8 cellular contexts compared by ENCODE assay signal in the genomic region with DNA sequence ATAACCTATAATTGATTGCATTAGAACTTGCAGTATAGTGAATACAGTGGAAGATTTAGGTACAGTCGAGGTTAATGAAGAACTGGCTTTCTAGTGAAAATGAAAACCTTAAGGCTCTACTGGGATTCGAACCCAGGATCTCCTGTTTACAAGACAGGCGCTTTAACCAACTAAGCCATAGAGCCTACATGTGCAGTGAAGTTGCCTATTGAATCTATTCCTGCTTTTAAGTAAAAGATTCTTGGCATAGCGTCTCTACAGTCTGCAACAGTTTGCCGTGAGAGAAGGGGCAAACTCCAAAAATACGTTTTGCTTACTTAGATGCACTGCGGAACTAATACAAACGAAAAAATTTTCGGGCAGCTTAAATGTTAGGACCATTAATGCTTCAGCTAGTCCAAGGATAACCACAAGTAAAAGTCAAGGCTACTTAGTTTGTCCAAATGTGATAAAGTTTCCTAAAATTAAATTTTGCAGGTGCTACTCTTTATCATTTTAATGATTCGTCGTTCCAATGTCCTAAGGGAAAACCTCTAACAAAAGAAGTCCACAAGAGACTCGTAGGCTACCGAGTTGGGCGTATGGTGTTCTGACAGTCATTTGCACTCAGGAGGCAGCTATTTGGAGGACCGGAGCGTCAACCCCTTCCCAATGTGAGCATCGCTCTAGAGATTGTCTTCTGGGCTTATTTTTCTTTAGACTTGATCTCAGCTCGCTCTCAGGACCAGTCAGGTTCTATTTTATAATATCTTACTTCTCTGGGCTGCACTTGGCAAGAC. TPM values are rescaled to one million over a fixed set of nuclear protein-coding genes. Genes with fewer than 3 reads are reported as not detected.
A peak's percentile ranks its signal among the peaks of the same experiment; 100 is the strongest.
DNase-seq lines count a peak whose midpoint lies in the region; ATAC-seq and TF ChIP-seq lines count a peak whose summit lies in the region.

No MANE protein-coding gene starts in this region.

- H3K27me3 Mint-ChIP-seq in brain, result peaks cover 53% of the 10 kb centered on the region

- no peak for ATAC-seq in GM18498 (IDR thresholded peaks at IDR 0.05; ENCODE audit: unreplicated experiment)

- peak overlapping the region; percentile 64 for H3K4me3 ChIP-seq in HEK293 (ENCODE audit: low read depth, low read length)
- peak overlapping the region; percentile 62 for H3K4me3 ChIP-seq in mesodermal cell (ENCODE audit: extremely low read depth, insufficient read depth, low read length, poor library complexity, severe bottlenecking)

- no peak for TF ChIP-seq CTCF in HEK293 (tag by site-specific recombination; IDR thresholded peaks at IDR 0.05)
- TF ChIP-seq CTCF in brain (conservative IDR thresholded peaks at IDR 0.05), result no peak

- H3K27ac Mint-ChIP-seq in brain, result peak overlapping the region in 1 of 5 experiments; percentile 5

- no peaks in the 10 kb centered on the region for H3K36me3 ChIP-seq in HEK293 (ENCODE audit: control insufficient read depth in 2 of 2, insufficient read depth in 1 of 2, low read length in 2 of 2)
- no peaks in the 10 kb centered on the region for H3K36me3 ChIP-seq in mesodermal cell (ENCODE audit: control insufficient read depth, insufficient read depth, low read length)

- DNase-seq in EH (ENCODE audit: low read depth), result peak; percentile 86
- peak; percentile 71 for DNase-seq in NCI-H748 treated with DMSO at 0.1 percent for 48 hours (lab: John Stamatoyannopoulos, UW)
- DNase-seq in stimulated activated naive CD4-positive, alpha-beta T cell treated with Interleukin-2 at 50 U/mL for 16 hours (lab: John Stamatoyannopoulos, UW), result no peak
- no peak for DNase-seq in activated CD4-positive, alpha-beta T cell treated with anti-CD3 and anti-CD28 coated beads for 4 hours

- no peaks in the 10 kb centered on the region for H3K36me3 Mint-ChIP-seq in brain

- peak overlapping the region; percentile 81 to 92 (median 85) for H3K4me3 Mint-ChIP-seq in brain

- H3K27ac ChIP-seq in HEK293 (ENCODE audit: extremely low read depth, low read depth, low read length) (no peak overlapping the region), mesodermal cell (ENCODE audit: low read depth, low read length, severe bottlenecking) (no peak overlapping the region)

- WGBS in mesodermal cell (ENCODE audit: insufficient coverage in 2 of 2), 2 experiments, result 0% methylated on average over 14 of the region's 18 CpGs

- peaks cover 15% of the 10 kb centered on the region for H3K4me1 Mint-ChIP-seq in brain

- POLR2A ChIA-PET in HEK293 (lab: Yijun Ruan, JAX), result interaction anchor here (0.5 to 1.8 kb wide), 8 partner anchors 14 to 161 kb away, joined by 3 to 7 read pairs (median 4); partner anchors contain the start of gene ZSCAN23

- peaks cover 0 to 9% (median 2%) of the 10 kb centered on the region in 5 experiments for H3K9me3 Mint-ChIP-seq in brain

- H3K9me3 ChIP-seq in HEK293 (ENCODE audit: control insufficient read depth, insufficient read depth, low read depth, low read length) (no peaks in the 10 kb centered on the region), mesodermal cell (ENCODE audit: control insufficient read depth, low read length) (no peaks in the 10 kb centered on the region)

- CTCF ChIA-PET in HEK293 (lab: Yijun Ruan, JAX), result interaction anchor here (0.6 to 1.6 kb wide), 6 partner anchors 57 to 702 kb away, joined by 3 to 4 read pairs (median 4); no protein-coding TSS in a partner anchor

- H3K4me1 ChIP-seq in HEK293 (ENCODE audit: control insufficient read depth, insufficient read depth, low read length) (no peaks in the 10 kb centered on the region), mesodermal cell (ENCODE audit: control insufficient read depth, insufficient read depth, low read length, poor library complexity, severe bottlenecking) (no peaks in the 10 kb centered on the region)

TF ChIP-seq in HEK293, 187 proteins besides CTCF, POLR2A, EP300 and RAD21 (continues in another document):
- peak; percentile 46; the same call in 1 of the 2 replicates for TF ChIP-seq ZNF76 (tag by site-specific recombination; IDR thresholded peaks at IDR 0.05; ENCODE audit: borderline replicate concordance, low read depth)
- 0 out of 2 replicates have a peak, but pooled peaks have one; percentile 9 for TF ChIP-seq ZNF221 (tag by site-specific recombination; IDR thresholded peaks at IDR 0.05; ENCODE audit: borderline replicate concordance)
- peak; percentile 29; the same call in 1 of the 2 replicates for TF ChIP-seq PRDM1 (tag by site-specific recombination; IDR thresholded peaks at IDR 0.05)
- no peak for TF ChIP-seq ZNF292 (tag by site-specific recombination; IDR thresholded peaks at IDR 0.05; ENCODE audit: borderline replicate concordance, low read depth)
- no peak for TF ChIP-seq ZNF48 (tag by site-specific recombination; IDR thresholded peaks at IDR 0.05)
- 0 out of 2 replicates have a peak, but pooled peaks have one; percentile 5 for TF ChIP-seq ZNF596 (tag by site-specific recombination; IDR thresholded peaks at IDR 0.05)
- no peak for TF ChIP-seq KLF7 (tag by site-specific recombination; IDR thresholded peaks at IDR 0.05; ENCODE audit: borderline replicate concordance)
- TF ChIP-seq, protein P1, sequence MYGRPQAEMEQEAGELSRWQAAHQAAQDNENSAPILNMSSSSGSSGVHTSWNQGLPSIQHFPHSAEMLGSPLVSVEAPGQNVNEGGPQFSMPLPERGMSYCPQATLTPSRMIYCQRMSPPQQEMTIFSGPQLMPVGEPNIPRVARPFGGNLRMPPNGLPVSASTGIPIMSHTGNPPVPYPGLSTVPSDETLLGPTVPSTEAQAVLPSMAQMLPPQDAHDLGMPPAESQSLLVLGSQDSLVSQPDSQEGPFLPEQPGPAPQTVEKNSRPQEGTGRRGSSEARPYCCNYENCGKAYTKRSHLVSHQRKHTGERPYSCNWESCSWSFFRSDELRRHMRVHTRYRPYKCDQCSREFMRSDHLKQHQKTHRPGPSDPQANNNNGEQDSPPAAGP (tag by site-specific recombination; IDR thresholded peaks at IDR 0.05), result 0 out of 2 replicates have a peak, but pooled peaks have one; percentile 29
- peak; percentile 89 for TF ChIP-seq ZNF335 (tag by site-specific recombination; conservative IDR thresholded peaks at IDR 0.05)
- peak; percentile 54; the same call in 1 of the 2 replicates for TF ChIP-seq ZNF513 (tag by site-specific recombination; IDR thresholded peaks at IDR 0.05)
- TF ChIP-seq ZNF843 (tag by site-specific recombination; IDR thresholded peaks at IDR 0.05), result peak; percentile 31; the same call in 1 of the 2 replicates
- no peak for TF ChIP-seq ZNF423 (tag by site-specific recombination; IDR thresholded peaks at IDR 0.05)
- TF ChIP-seq ZNF391 (tag by site-specific recombination; IDR thresholded peaks at IDR 0.05; ENCODE audit: borderline replicate concordance, low read depth), result peak; percentile 73; the same call in 1 of the 2 replicates

RNA-seq across cellular contexts. Expression of gene ZSCAN23, which starts 31.3 kb away (rescaled TPM):
- polyA plus RNA-seq in brain (ENCODE audit: insufficient read depth, low read depth, low replicate concordance), result 2.4 TPM
- polyA plus RNA-seq in mesodermal cell (2013, experiment 1 of 2), result 3.5 TPM
- polyA plus RNA-seq in mesodermal cell (2013, experiment 2 of 2), result 4.9 TPM

RNA-seq across cellular contexts. Expression of gene GPX6, which starts 41.0 kb away (rescaled TPM):
- polyA plus RNA-seq in brain (ENCODE audit: insufficient read depth, low read depth, low replicate concordance), result not detected
- not detected for polyA plus RNA-seq in mesodermal cell (2013, experiment 1 of 2)
- not detected for polyA plus RNA-seq in mesodermal cell (2013, experiment 2 of 2)

RNA-seq across cellular contexts. Expression of gene GPX5, which starts 51.1 kb away (rescaled TPM):
- not detected for polyA plus RNA-seq in brain (ENCODE audit: insufficient read depth, low read depth, low replicate concordance)
- polyA plus RNA-seq in mesodermal cell (2013, experiment 1 of 2), result 2.6 TPM
- polyA plus RNA-seq in mesodermal cell (2013, experiment 2 of 2), result 2.3 TPM

Comparison
In these comparisons a context has a peak if more than half of its experiments do, and no peak if none do; other contexts are left out.
1. DNase-seq: peak in EH (single experiment) and NCI-H748 treated with DMSO at 0.1 percent for 48 hours (single experiment); none in stimulated activated naive CD4-positive, alpha-beta T cell treated with Interleukin-2 at 50 U/mL for 16 hours (single experiment) and activated CD4-positive, alpha-beta T cell treated with anti-CD3 and anti-CD28 coated beads for 4 hours (0 of 2).